Comparison of ENCODE assay signal across 9 cellular contexts in genomic region chr15:31347067-31347975, GRCh38. TPM values are rescaled to one million over a fixed set of nuclear protein-coding genes. Genes with fewer than 3 reads are reported as not detected.
DNase-seq lines count a peak whose midpoint lies in the region; ATAC-seq and TF ChIP-seq lines count a peak whose summit lies in the region.
"Had no signal": no experiment of that assay in that cellular context is flagged by ENCODE, and none has a peak within 500 bp of the region (broad histone marks: within the 10 kb centered on the region; RNA-seq: fewer than 3 reads in every experiment).

No MANE protein-coding gene starts in this region.

- no peak overlapping the region for H3K4ac ChIP-seq in neuronal stem cell (ENCODE audit: low read length)

- H3K14ac ChIP-seq in neuronal stem cell (ENCODE audit: low read length), result no peak overlapping the region

- H2BK120ac ChIP-seq in neuronal stem cell (ENCODE audit: low read depth, low read length), result no peak overlapping the region

- H3K9ac ChIP-seq in neuronal stem cell (ENCODE audit: low read depth, low read length, poor library complexity), result no peak overlapping the region

- WGBS in neuronal stem cell (ENCODE audit: extremely low coverage in 2 of 2, insufficient read length in 2 of 2, insufficient replicate concordance in 1 of 2), 2 donors, result no CpG with 5 or more reads among the region's 14 CpGs

- no peaks in the 10 kb centered on the region for H3K9me3 Mint-ChIP-seq in T-helper 1 cell treated with Interleukin-12 subunit alpha and Interleukin-12 subunit beta and Interleukin-4 antibody, amounts not matched to agents 30 μg/mL and 1 μg/mL, for 36 hours
- no peaks in the 10 kb centered on the region for H3K9me3 Mint-ChIP-seq in nephron progenitor cell

- no peak overlapping the region for H2BK15ac ChIP-seq in neuronal stem cell (ENCODE audit: low read length)

- no peak overlapping the region for H4K91ac ChIP-seq in neuronal stem cell (ENCODE audit: low read depth, low read length, poor library complexity)

- H3K18ac ChIP-seq in neuronal stem cell (ENCODE audit: low read length), result peak overlapping the region; percentile 25

- peaks cover 49% of the 10 kb centered on the region for H3K36me3 Mint-ChIP-seq in T-helper 1 cell treated with Interleukin-12 subunit alpha and Interleukin-12 subunit beta and Interleukin-4 antibody, amounts not matched to agents 30 μg/mL and 1 μg/mL, for 36 hours (ENCODE audit: low read depth)
- no peaks in the 10 kb centered on the region for H3K36me3 Mint-ChIP-seq in nephron progenitor cell (ENCODE audit: low read depth)

- peaks cover 15% of the 10 kb centered on the region for H3K79me1 ChIP-seq in neuronal stem cell (ENCODE audit: low read depth, low read length)

- H2BK12ac ChIP-seq in neuronal stem cell (ENCODE audit: low read length), result no peak overlapping the region

- H3K4me3 ChIP-seq in neuronal stem cell (ENCODE audit: low read length in 2 of 2), result no peak overlapping the region

- H3K36me3 ChIP-seq in neuronal stem cell (replicated peaks in 1 of 2; ENCODE audit: control insufficient read depth in 2 of 2, insufficient read depth in 2 of 2, low read length in 2 of 2), result peaks cover 0 to 3% of the 10 kb centered on the region in 2 donors

- H3K27me3 Mint-ChIP-seq in T-helper 1 cell treated with Interleukin-12 subunit alpha and Interleukin-12 subunit beta and Interleukin-4 antibody, amounts not matched to agents 30 μg/mL and 1 μg/mL, for 36 hours (ENCODE audit: low read depth), result no peaks in the 10 kb centered on the region
- H3K27me3 Mint-ChIP-seq in nephron progenitor cell (ENCODE audit: low read depth, poor library complexity), result no peaks in the 10 kb centered on the region

- H4K8ac ChIP-seq in neuronal stem cell (ENCODE audit: low read depth, low read length), result no peak overlapping the region

- peak; percentile 64 for DNase-seq in activated T-helper 9 cell treated with anti-CD3 and anti-CD28 coated beads, Interleukin-2, amount 50 U/mL, for 16 hours (ENCODE audit: low read depth)
- DNase-seq in neuronal stem cell (ENCODE audit: low spot score) (no peak), substantia nigra (lab: John Stamatoyannopoulos, UW) (no peak), nephron progenitor cell (no peak), NCI-H345 treated with DMSO at 0.1 percent for 48 hours (lab: John Stamatoyannopoulos, UW; ENCODE audit: unreplicated experiment) (no peak)
- DNase-seq: NCI-H226 had no signal

- no peak overlapping the region for H3K4me2 ChIP-seq in neuronal stem cell (ENCODE audit: insufficient read depth, low read length, poor library complexity, severe bottlenecking)

- peaks cover 83% of the 10 kb centered on the region for H3K4me1 Mint-ChIP-seq in T-helper 1 cell treated with Interleukin-12 subunit alpha and Interleukin-12 subunit beta and Interleukin-4 antibody, amounts not matched to agents 30 μg/mL and 1 μg/mL, for 36 hours (ENCODE audit: low read depth)
- peaks cover 47% of the 10 kb centered on the region for H3K4me1 Mint-ChIP-seq in nephron progenitor cell

- peak overlapping the region; percentile 95 for H3K4me3 Mint-ChIP-seq in T-helper 1 cell treated with Interleukin-12 subunit alpha and Interleukin-12 subunit beta and Interleukin-4 antibody, amounts not matched to agents 30 μg/mL and 1 μg/mL, for 36 hours
- H3K4me3 Mint-ChIP-seq in nephron progenitor cell, result no peak overlapping the region

- TF ChIP-seq CTCF in nephron progenitor cell (IDR thresholded peaks at IDR 0.05), result no peak

- no peak overlapping the region for H2AFZ ChIP-seq in neuronal stem cell (ENCODE audit: low read length)

- peaks cover 4 to 6% of the 10 kb centered on the region in 2 donors for H3K4me1 ChIP-seq in neuronal stem cell (ENCODE audit: control insufficient read depth in 2 of 2, insufficient read depth in 1 of 2, low read depth in 1 of 2, low read length in 2 of 2)

- no peak overlapping the region for H2AK5ac ChIP-seq in neuronal stem cell (ENCODE audit: low read depth, low read length)

- H3K9me3 ChIP-seq in neuronal stem cell (replicated peaks in 1 of 2; ENCODE audit: control insufficient read depth in 2 of 2, insufficient read depth in 1 of 2, low read depth in 1 of 2, low read length in 2 of 2), result no peaks in the 10 kb centered on the region

- peak overlapping the region; percentile 99 for H3K27ac Mint-ChIP-seq in T-helper 1 cell treated with Interleukin-12 subunit alpha and Interleukin-12 subunit beta and Interleukin-4 antibody, amounts not matched to agents 30 μg/mL and 1 μg/mL, for 36 hours
- H3K27ac Mint-ChIP-seq in nephron progenitor cell, result no peak overlapping the region

- no peak overlapping the region for H2BK5ac ChIP-seq in neuronal stem cell (ENCODE audit: low read length)

- H3K27ac ChIP-seq in neuronal stem cell (replicated peaks; ENCODE audit: low read length), result no peak overlapping the region
- peak overlapping the region; percentile 62 for H3K27ac ChIP-seq in substantia nigra (ENCODE audit: low read depth, low read length, poor library complexity, severe bottlenecking)

- H3K27me3 ChIP-seq in neuronal stem cell (ENCODE audit: control insufficient read depth in 3 of 3, insufficient read depth in 3 of 3, low read depth in 1 of 3, low read length in 3 of 3), result no peaks in the 10 kb centered on the region

- no peak overlapping the region for H3K23ac ChIP-seq in neuronal stem cell (ENCODE audit: low read depth, low read length, poor library complexity)

- no peak for ATAC-seq in HG03469 (IDR thresholded peaks at IDR 0.05; ENCODE audit: unreplicated experiment)
- no peak for ATAC-seq in HG03025 (IDR thresholded peaks at IDR 0.05; ENCODE audit: low FRiP score, unreplicated experiment)

RNA-seq across cellular contexts. Expression of gene KLF13, which starts 20.7 kb away (rescaled TPM):
- 42.9 TPM for polyA plus RNA-seq in neuronal stem cell (2013, experiment 1 of 2)
- polyA plus RNA-seq in neuronal stem cell (2013, experiment 2 of 2), result 42.1 TPM
